Comparison of ENCODE assay signal across 27 cellular contexts in the genomic region with DNA sequence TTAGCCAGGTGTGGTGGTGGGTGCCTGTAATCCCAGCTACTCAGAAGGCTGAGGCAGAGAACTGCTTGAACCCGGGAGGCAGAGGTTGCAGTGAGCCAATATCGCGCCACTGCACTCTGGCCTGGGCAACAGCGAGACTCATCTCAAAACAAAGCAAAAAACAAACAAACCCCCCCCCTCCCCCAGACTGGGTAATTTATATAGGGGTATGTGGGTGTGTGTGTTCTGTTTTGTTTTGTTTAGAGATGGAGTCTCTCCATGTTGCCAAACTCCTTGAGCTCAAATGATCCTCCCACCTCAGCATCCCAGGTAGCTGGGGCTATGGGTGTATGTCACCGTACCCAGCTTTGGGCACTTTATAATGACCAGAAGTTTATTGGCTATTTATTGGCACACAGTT.
A peak's percentile ranks its signal among the peaks of the same experiment; 100 is the strongest.
DNase-seq lines count a peak whose midpoint lies in the region; ATAC-seq and TF ChIP-seq lines count a peak whose summit lies in the region.
"Had no signal": no experiment of that assay in that cellular context is flagged by ENCODE, and none has a peak within 500 bp of the region (broad histone marks: within the 10 kb centered on the region; RNA-seq: fewer than 3 reads in every experiment).

No MANE protein-coding gene starts in this region.

- no peak for TF ChIP-seq EP300 in transverse colon (IDR thresholded peaks at IDR 0.05; ENCODE audit: low read depth)

- H4K20me1 ChIP-seq in SU-DHL-6 (ENCODE audit: low read depth, low read length) = no peaks in the 10 kb centered on the region

- POLR2A ChIA-PET in activated CD8-positive, alpha-beta T cell treated with anti-CD3 and anti-CD28 coated beads for 36 hours (lab: Charles Lee) = interaction anchor here (0.7 to 1.0 kb wide), 2 partner anchors 62 to 375 kb away, joined by 3 to 4 read pairs; no protein-coding TSS in a partner anchor
- POLR2A ChIA-PET in activated CD8-positive, alpha-beta T cell treated with anti-CD3 and anti-CD28 coated beads, Interleukin-2, amount 10 ng/mL, durations not matched to agents 7 days and 5 days (lab: Charles Lee) = no interaction called here

- H3K4me3 Mint-ChIP-seq in activated CD8-positive, alpha-beta T cell treated with anti-CD3 and anti-CD28 coated beads for 36 hours = no peak overlapping the region
- H3K4me3 Mint-ChIP-seq in activated CD8-positive, alpha-beta T cell treated with anti-CD3 and anti-CD28 coated beads, Interleukin-2, amount 10 ng/mL, durations not matched to agents 7 days and 5 days = no peak overlapping the region
- H3K4me3 Mint-ChIP-seq in activated naive CD4-positive, alpha-beta T cell treated with anti-CD3 and anti-CD28 coated beads, Interleukin-2, amount 10 ng/mL, durations not matched to agents 7 days and 5 days = no peak overlapping the region
- H3K4me3 Mint-ChIP-seq: nephron progenitor cell had no signal

- H3K27ac ChIP-seq in SU-DHL-6 (ENCODE audit: low read depth, low read length) (peak overlapping the region; percentile 95), spleen (peak overlapping the region in 5 of 8 donors; percentile 48 to 70 (median 62)), transverse colon (no peak overlapping the region)
- H3K27ac ChIP-seq: A549, gastrocnemius medialis, ovary, skin epidermis, stomach, uterus had no signal

- no peak for TF ChIP-seq CTCF in activated CD8-positive, alpha-beta T cell treated with anti-CD3 and anti-CD28 coated beads for 36 hours (IDR thresholded peaks at IDR 0.05)
- TF ChIP-seq CTCF in SU-DHL-6 (IDR thresholded peaks at IDR 0.05; ENCODE audit: insufficient read depth, low read length, poor library complexity, severe bottlenecking) (no peak), spleen (IDR thresholded peaks at IDR 0.05 in 8 of 11, conservative IDR thresholded peaks at IDR 0.05 in 3 of 11) (no peak), transverse colon (IDR thresholded peaks at IDR 0.05) (no peak)

- H3K4me1 ChIP-seq in spleen (peaks cover 4 to 54% (median 26%) of the 10 kb centered on the region in 6 donors), transverse colon (no peaks in the 10 kb centered on the region)
- H3K4me1 ChIP-seq: uterus had no signal

- H3K9ac ChIP-seq in SU-DHL-6 (ENCODE audit: low read length) = peak overlapping the region; percentile 33; the same call in 1 of the 2 replicates

- TF ChIP-seq POLR2A in spleen (IDR thresholded peaks at IDR 0.05) = no peak
- no peak for TF ChIP-seq POLR2A in transverse colon (IDR thresholded peaks at IDR 0.05)

- H3K9me3 Mint-ChIP-seq in activated CD8-positive, alpha-beta T cell treated with anti-CD3 and anti-CD28 coated beads for 36 hours = no peaks in the 10 kb centered on the region
- no peaks in the 10 kb centered on the region for H3K9me3 Mint-ChIP-seq in activated CD8-positive, alpha-beta T cell treated with anti-CD3 and anti-CD28 coated beads, Interleukin-2, amount 10 ng/mL, durations not matched to agents 7 days and 5 days (ENCODE audit: insufficient read depth)
- no peaks in the 10 kb centered on the region for H3K9me3 Mint-ChIP-seq in activated naive CD4-positive, alpha-beta T cell treated with anti-CD3 and anti-CD28 coated beads, Interleukin-2, amount 10 ng/mL, durations not matched to agents 7 days and 5 days
- H3K9me3 Mint-ChIP-seq: activated naive CD8-positive, alpha-beta T cell treated with anti-CD3 and anti-CD28 coated beads, Interleukin-2, amount 10 ng/mL, durations not matched to agents 7 days and 5 days had no signal

- peaks cover 19% of the 10 kb centered on the region for H3K36me3 Mint-ChIP-seq in activated CD8-positive, alpha-beta T cell treated with anti-CD3 and anti-CD28 coated beads for 36 hours (ENCODE audit: low read depth)
- peaks cover 34% of the 10 kb centered on the region for H3K36me3 Mint-ChIP-seq in activated CD8-positive, alpha-beta T cell treated with anti-CD3 and anti-CD28 coated beads, Interleukin-2, amount 10 ng/mL, durations not matched to agents 7 days and 5 days (ENCODE audit: low read depth)
- peaks cover 40% of the 10 kb centered on the region for H3K36me3 Mint-ChIP-seq in activated naive CD4-positive, alpha-beta T cell treated with anti-CD3 and anti-CD28 coated beads, Interleukin-2, amount 10 ng/mL, durations not matched to agents 7 days and 5 days

- H3K4me3 ChIP-seq in SU-DHL-6 (ENCODE audit: insufficient read depth, low read length, poor library complexity, severe bottlenecking) = no peak overlapping the region
- no peak overlapping the region for H3K4me3 ChIP-seq in spleen
- H3K4me3 ChIP-seq in transverse colon = no peak overlapping the region
- H3K4me3 ChIP-seq: A549, gastrocnemius medialis, ovary, Peyer's patch, skin epidermis, stomach, uterus had no signal

- H3K36me3 ChIP-seq in SU-DHL-6 (ENCODE audit: low read length) (peaks cover 6% of the 10 kb centered on the region; the same call in 1 of the 2 replicates), spleen (peaks cover 0 to 32% (median 3%) of the 10 kb centered on the region in 6 donors), transverse colon (no peaks in the 10 kb centered on the region)
- H3K36me3 ChIP-seq: gastrocnemius medialis, ovary, Peyer's patch, uterus had no signal

- H3K9me3 ChIP-seq in SU-DHL-6 (ENCODE audit: insufficient read depth, low read length) = no peaks in the 10 kb centered on the region
- no peaks in the 10 kb centered on the region for H3K9me3 ChIP-seq in spleen
- H3K9me3 ChIP-seq in transverse colon = no peaks in the 10 kb centered on the region
- H3K9me3 ChIP-seq: A549, gastrocnemius medialis, ovary, Peyer's patch, stomach, uterus had no signal

- CTCF ChIA-PET in activated CD8-positive, alpha-beta T cell treated with anti-CD3 and anti-CD28 coated beads for 36 hours (lab: Charles Lee) = interaction anchor here (2.4 to 2.5 kb wide), 2 partner anchors 52 to 138 kb away, joined by 7 to 11 read pairs; partner anchors contain the start of gene RAB13
- CTCF ChIA-PET in activated CD8-positive, alpha-beta T cell treated with anti-CD3 and anti-CD28 coated beads, Interleukin-2, amount 10 ng/mL, durations not matched to agents 7 days and 5 days (lab: Charles Lee) = no interaction called here
- CTCF ChIA-PET in activated naive CD4-positive, alpha-beta T cell treated with anti-CD3 and anti-CD28 coated beads, Interleukin-2, amount 10 ng/mL, durations not matched to agents 7 days and 5 days (lab: Charles Lee) = no interaction called here

- peaks cover 43% of the 10 kb centered on the region for H3K4me1 Mint-ChIP-seq in activated CD8-positive, alpha-beta T cell treated with anti-CD3 and anti-CD28 coated beads for 36 hours (ENCODE audit: low read depth)
- peaks cover 18% of the 10 kb centered on the region for H3K4me1 Mint-ChIP-seq in activated CD8-positive, alpha-beta T cell treated with anti-CD3 and anti-CD28 coated beads, Interleukin-2, amount 10 ng/mL, durations not matched to agents 7 days and 5 days (ENCODE audit: low read depth)
- H3K4me1 Mint-ChIP-seq in activated naive CD4-positive, alpha-beta T cell treated with anti-CD3 and anti-CD28 coated beads, Interleukin-2, amount 10 ng/mL, durations not matched to agents 7 days and 5 days = peaks cover 19% of the 10 kb centered on the region

- H3K79me2 ChIP-seq in SU-DHL-6 (ENCODE audit: insufficient read depth, low read length) = peaks cover 89% of the 10 kb centered on the region

- intact Hi-C loops in activated CD8-positive, alpha-beta T cell treated with anti-CD3 and anti-CD28 coated beads for 36 hours (cut with micrococcal nuclease) = no loop called here
- intact Hi-C loops in spleen (cut with DNase I; ENCODE audit: low total_unique reads) = no loop called here
- intact Hi-C loops in transverse colon (cut with DNase I; ENCODE audit: low total_unique reads) = no loop called here

- H3K27me3 ChIP-seq in SU-DHL-6 (ENCODE audit: low read length) (no peaks in the 10 kb centered on the region), spleen (replicated peaks in 1 of 7) (no peaks in the 10 kb centered on the region), transverse colon (no peaks in the 10 kb centered on the region)
- H3K27me3 ChIP-seq: gastrocnemius medialis, ovary, Peyer's patch, stomach, uterus had no signal

- in situ Hi-C loops in transverse colon (cut with MboI; ENCODE audit: low pct_ligation_motif_present in 1 of 4, low pct_unique_long_range_greater_than_20kb in 1 of 4, low sequenced_read_pairs in 3 of 4) = no loop called here

- peaks cover 46% of the 10 kb centered on the region for H3F3A ChIP-seq in SU-DHL-6 (ENCODE audit: insufficient read depth)

- peak overlapping the region; percentile 92 for H3K27ac Mint-ChIP-seq in activated CD8-positive, alpha-beta T cell treated with anti-CD3 and anti-CD28 coated beads for 36 hours
- no peak overlapping the region for H3K27ac Mint-ChIP-seq in activated CD8-positive, alpha-beta T cell treated with anti-CD3 and anti-CD28 coated beads, Interleukin-2, amount 10 ng/mL, durations not matched to agents 7 days and 5 days
- H3K27ac Mint-ChIP-seq in activated naive CD4-positive, alpha-beta T cell treated with anti-CD3 and anti-CD28 coated beads, Interleukin-2, amount 10 ng/mL, durations not matched to agents 7 days and 5 days = no peak overlapping the region

- 97 to 100% (median 98%) methylated on average over 5 of the region's 5 CpGs for WGBS in spleen, 5 donors
- WGBS in transverse colon (ENCODE audit: low coverage in 1 of 2), 2 donors = 98 to 100% methylated on average over 2 to 5 of the region's 5 CpGs

- no peak for ATAC-seq in activated CD8-positive, alpha-beta T cell treated with anti-CD3 and anti-CD28 coated beads for 36 hours
- no peak for ATAC-seq in activated CD8-positive, alpha-beta T cell treated with anti-CD3 and anti-CD28 coated beads, Interleukin-2, amount 10 ng/mL, durations not matched to agents 7 days and 5 days
- ATAC-seq in GM21515 (IDR thresholded peaks at IDR 0.05; ENCODE audit: unreplicated experiment) = peak; percentile 8
- ATAC-seq: gastrocnemius medialis had no signal

- H3K27me3 Mint-ChIP-seq in activated CD8-positive, alpha-beta T cell treated with anti-CD3 and anti-CD28 coated beads for 36 hours = no peaks in the 10 kb centered on the region
- H3K27me3 Mint-ChIP-seq in activated CD8-positive, alpha-beta T cell treated with anti-CD3 and anti-CD28 coated beads, Interleukin-2, amount 10 ng/mL, durations not matched to agents 7 days and 5 days (ENCODE audit: low read depth) = no peaks in the 10 kb centered on the region
- no peaks in the 10 kb centered on the region for H3K27me3 Mint-ChIP-seq in activated naive CD4-positive, alpha-beta T cell treated with anti-CD3 and anti-CD28 coated beads, Interleukin-2, amount 10 ng/mL, durations not matched to agents 7 days and 5 days
- H3K27me3 Mint-ChIP-seq: activated naive CD8-positive, alpha-beta T cell treated with anti-CD3 and anti-CD28 coated beads, Interleukin-2, amount 10 ng/mL, durations not matched to agents 7 days and 5 days had no signal

- peak overlapping the region; percentile 64 for H3K4me2 ChIP-seq in SU-DHL-6 (ENCODE audit: low read depth, low read length, poor library complexity, severe bottlenecking)
- H3K4me2 ChIP-seq: A549 had no signal

- no peak for DNase-seq in activated CD8-positive, alpha-beta T cell treated with anti-CD3 and anti-CD28 coated beads for 36 hours
- DNase-seq in activated CD8-positive, alpha-beta T cell treated with anti-CD3 and anti-CD28 coated beads, Interleukin-2, amount 10 ng/mL, durations not matched to agents 7 days and 5 days = no peak
- DNase-seq in spleen (no peak), MV-4-11 (lab: John Stamatoyannopoulos, UW) (no peak), transverse colon (no peak)
- DNase-seq in activated naive CD4-positive, alpha-beta T cell treated with anti-CD3 and anti-CD28 coated beads, Interleukin-2, amount 10 ng/mL, durations not matched to agents 7 days and 5 days = no peak
- DNase-seq: activated CD4-positive, alpha-beta T cell treated with anti-CD3 and anti-CD28 coated beads for 1 hour; activated effector memory CD4-positive, alpha-beta T cell treated with Interleukin-2 at 50 U/mL for 16 hours; activated naive CD8-positive, alpha-beta T cell treated with anti-CD3 and anti-CD28 coated beads, Interleukin-2, amount 10 ng/mL, durations not matched to agents 7 days and 5 days; aorta; gastrocnemius medialis; HCEC 1CT; IMR-90; kidney glomerular epithelial cell; NCI-H1092; NCI-H187 treated with DMSO at 0.1 percent for 48 hours; nephron progenitor cell; ovary; Peyer's patch; retina; SHP77; stomach; uterus had no signal

- no peaks in the 10 kb centered on the region for H3K9me2 ChIP-seq in SU-DHL-6 (replicated peaks; ENCODE audit: insufficient read depth, low read length)

- H2AFZ ChIP-seq in SU-DHL-6 (ENCODE audit: low read depth, low read length, severe bottlenecking) = no peak overlapping the region

Comparison
In these comparisons a context has a peak if more than half of its experiments do, and no peak if none do; other contexts are left out.
1. H3K27ac ChIP-seq: peak in SU-DHL-6 (single experiment) and spleen (5 of 8); none in transverse colon (0 of 4).